In the genomic region with DNA sequence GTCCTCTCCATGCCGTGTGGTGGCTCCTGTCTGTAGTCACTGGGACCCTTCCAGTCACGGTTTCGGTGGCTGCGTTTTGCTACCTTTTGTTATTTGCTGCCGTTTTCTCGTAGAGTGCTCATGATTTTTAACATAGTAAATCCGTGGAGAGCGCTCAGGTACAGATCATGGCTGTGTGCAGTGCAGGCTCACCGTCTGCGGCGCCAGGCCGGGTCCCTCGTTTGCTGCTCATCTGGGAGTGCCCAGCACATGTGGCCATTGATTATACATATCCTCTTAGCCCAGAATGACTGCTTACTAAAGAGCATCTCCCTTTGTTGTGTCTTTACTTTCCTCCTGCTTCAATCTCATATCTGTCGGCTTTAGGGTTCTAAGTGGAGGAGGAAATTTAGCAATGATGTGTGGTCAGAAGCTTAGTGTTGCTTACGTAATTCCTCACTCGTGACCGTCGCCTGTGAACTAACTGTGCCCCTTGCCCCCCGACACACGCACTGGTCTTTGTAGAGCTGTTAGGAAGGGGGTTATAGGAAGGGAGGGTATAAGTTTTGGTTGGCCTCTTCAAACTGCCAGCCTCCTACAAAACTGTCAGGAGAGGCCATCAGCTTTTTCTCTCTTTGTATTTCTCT, we compare ENCODE assay signal across 15 cellular contexts. TPM values are rescaled to one million over a fixed set of nuclear protein-coding genes. Genes with fewer than 3 reads are reported as not detected.
A peak's percentile ranks its signal among the peaks of the same experiment; 100 is the strongest.
DNase-seq lines count a peak whose midpoint lies in the region; ATAC-seq and TF ChIP-seq lines count a peak whose summit lies in the region.
"Had no signal": no experiment of that assay in that cellular context is flagged by ENCODE, and none has a peak within 500 bp of the region (broad histone marks: within the 10 kb centered on the region; RNA-seq: fewer than 3 reads in every experiment).

No MANE protein-coding gene starts in this region.

- no peaks in the 10 kb centered on the region for H3K27me3 ChIP-seq in cardiac muscle cell
- no peaks in the 10 kb centered on the region for H3K27me3 ChIP-seq in right atrium auricular region
- no peaks in the 10 kb centered on the region for H3K27me3 ChIP-seq in upper lobe of right lung
- H3K27me3 ChIP-seq: uterus had no signal

- H3K4me1 ChIP-seq in cardiac muscle cell (ENCODE audit: low read depth) (peaks cover 12% of the 10 kb centered on the region), right atrium auricular region (peaks cover 0 to 21% of the 10 kb centered on the region in 2 donors), mesodermal cell (ENCODE audit: control insufficient read depth, insufficient read depth, low read length, poor library complexity, severe bottlenecking) (no peaks in the 10 kb centered on the region), upper lobe of right lung (no peaks in the 10 kb centered on the region)
- H3K4me1 ChIP-seq: uterus had no signal

- H3K36me3 ChIP-seq in cardiac muscle cell (peaks cover 1% of the 10 kb centered on the region), right atrium auricular region (no peaks in the 10 kb centered on the region), mesodermal cell (ENCODE audit: control insufficient read depth, insufficient read depth, low read length) (peaks cover 61% of the 10 kb centered on the region), upper lobe of right lung (peaks cover 1% of the 10 kb centered on the region)
- H3K36me3 ChIP-seq: uterus had no signal

- WGBS in mesodermal cell (ENCODE audit: insufficient coverage in 2 of 2), 2 experiments = 96% methylated on average over 13 to 19 of the region's 20 CpGs

- H3K36me3 Mint-ChIP-seq in chondrocyte (ENCODE audit: low read depth) = peaks cover 5% of the 10 kb centered on the region

- peak in 1 of 2 donors; percentile 84 for DNase-seq in cardiac muscle cell (ENCODE audit: low read depth in 1 of 2, low spot score in 1 of 2)
- DNase-seq in right atrium auricular region (ENCODE audit: low spot score) = no peak
- peak; percentile 47 for DNase-seq in chondrocyte (ENCODE audit: low spot score)
- no peak for DNase-seq in upper lobe of right lung
- no peak for DNase-seq in iPS-NIHi11 (ENCODE audit: low spot score)
- DNase-seq in NCI-H1105 (lab: John Stamatoyannopoulos, UW) = no peak
- DNase-seq in 8988T = no peak
- DNase-seq: activated T-cell treated with anti-CD3 and anti-CD28 coated beads, Interleukin-2, amount 50 U/mL, for 1 hour; NCI-H1436; NCI-H82; SK-N-SH; uterus had no signal

- H3K27me3 Mint-ChIP-seq in chondrocyte (ENCODE audit: low read depth) = no peaks in the 10 kb centered on the region

- peaks cover 18% of the 10 kb centered on the region for H3K4me1 Mint-ChIP-seq in chondrocyte (ENCODE audit: low read depth)

- no peak overlapping the region for H3K4me3 Mint-ChIP-seq in chondrocyte (ENCODE audit: unreplicated experiment)

- H3K9me3 ChIP-seq in cardiac muscle cell (ENCODE audit: low read depth) (no peaks in the 10 kb centered on the region), right atrium auricular region (no peaks in the 10 kb centered on the region), mesodermal cell (ENCODE audit: control insufficient read depth, low read length) (no peaks in the 10 kb centered on the region), upper lobe of right lung (no peaks in the 10 kb centered on the region)
- H3K9me3 ChIP-seq: SK-N-SH, uterus had no signal

- H3K27ac ChIP-seq in cardiac muscle cell = peak overlapping the region; percentile 76
- H3K27ac ChIP-seq in right atrium auricular region = no peak overlapping the region
- H3K27ac ChIP-seq in mesodermal cell (ENCODE audit: low read depth, low read length, severe bottlenecking) = peak overlapping the region; percentile 43
- H3K27ac ChIP-seq in upper lobe of right lung = no peak overlapping the region
- H3K27ac ChIP-seq: epithelial cell of prostate, uterus had no signal

- intact Hi-C loops in upper lobe of right lung (cut with DNase I) = no loop called here

- TF ChIP-seq CTCF in cardiac muscle cell (IDR thresholded peaks at IDR 0.05; ENCODE audit: low read depth, low read length) = no peak
- no peak for TF ChIP-seq CTCF in right atrium auricular region (IDR thresholded peaks at IDR 0.05)
- TF ChIP-seq CTCF in chondrocyte (IDR thresholded peaks at IDR 0.05) = no peak
- no peak for TF ChIP-seq CTCF in upper lobe of right lung (IDR thresholded peaks at IDR 0.05)

- no peak overlapping the region for H3K4me3 ChIP-seq in cardiac muscle cell
- no peak overlapping the region for H3K4me3 ChIP-seq in right atrium auricular region
- H3K4me3 ChIP-seq in mesodermal cell (ENCODE audit: extremely low read depth, insufficient read depth, low read length, poor library complexity, severe bottlenecking) = no peak overlapping the region
- no peak overlapping the region for H3K4me3 ChIP-seq in upper lobe of right lung
- H3K4me3 ChIP-seq: uterus had no signal

- H3K27ac Mint-ChIP-seq in chondrocyte (ENCODE audit: unreplicated experiment) = no peak overlapping the region

- no peaks in the 10 kb centered on the region for H3K9me3 Mint-ChIP-seq in chondrocyte (ENCODE audit: low read depth)

- peak; percentile 47 for ATAC-seq in upper lobe of right lung

RNA-seq across cellular contexts. Expression of a gene that starts 31.8 kb away (rescaled TPM):
- total RNA-seq in cardiac muscle cell (36.9 and 50.2 TPM in 2 replicates), right atrium auricular region (10 to 100 TPM; 34.4 to 40.4 TPM), chondrocyte (52.8 to 76.0 TPM (median 54.3 TPM) in 3 replicates), upper lobe of right lung (42.3 TPM)
- 68.1 and 81.7 TPM in 2 replicates for polyA plus RNA-seq in cardiac muscle cell
- polyA plus RNA-seq in mesodermal cell (2013, experiment 1 of 2) = 55.1 TPM
- polyA plus RNA-seq in mesodermal cell (2013, experiment 2 of 2) = 52.5 TPM

RNA-seq across cellular contexts. Expression of a gene that starts 41.6 kb away (rescaled TPM):
- not detected in 2 replicates for total RNA-seq in cardiac muscle cell
- polyA plus RNA-seq in cardiac muscle cell = 0.29 TPM in 1 of 2 replicates, not detected in the other
- not detected for total RNA-seq in right atrium auricular region
- total RNA-seq in chondrocyte = not detected in 3 replicates
- polyA plus RNA-seq in mesodermal cell (2013, experiment 1 of 2) = not detected
- polyA plus RNA-seq in mesodermal cell (2013, experiment 2 of 2) = not detected
- not detected for total RNA-seq in upper lobe of right lung
- total RNA-seq: H4 had no signal
- polyA plus RNA-seq: SK-N-SH had no signal

RNA-seq across cellular contexts. Expression of a gene that starts 50.6 kb away (rescaled TPM):
- 0.21 and 1.2 TPM in 2 replicates for total RNA-seq in cardiac muscle cell
- 0.13 TPM in 1 of 2 replicates, not detected in the other for polyA plus RNA-seq in cardiac muscle cell
- not detected for total RNA-seq in right atrium auricular region
- total RNA-seq in chondrocyte = 0.07 TPM in 1 of 3 replicates, not detected in the others
- polyA plus RNA-seq in mesodermal cell (2013, experiment 1 of 2) = not detected
- not detected for polyA plus RNA-seq in mesodermal cell (2013, experiment 2 of 2)
- total RNA-seq in upper lobe of right lung = 0.09 TPM
- total RNA-seq: H4 had no signal

Comparison
In these comparisons a context has a peak if more than half of its experiments do, and no peak if none do; other contexts are left out.
1. H3K27ac ChIP-seq: peak in cardiac muscle cell (single experiment) and mesodermal cell (single experiment); none in right atrium auricular region (0 of 2) and upper lobe of right lung (single experiment).